ENCODE assay signal across 17 cellular contexts in genomic region chr14:105005929-105006830, GRCh38. TPM values are rescaled to one million over a fixed set of nuclear protein-coding genes. Genes with fewer than 3 reads are reported as not detected.
DNase-seq lines count a peak whose midpoint lies in the region; ATAC-seq, FAIRE-seq and TF ChIP-seq lines count a peak whose summit lies in the region.
"Had no signal": no experiment of that assay in that cellular context is flagged by ENCODE, and none has a peak within 500 bp of the region (broad histone marks: within the 10 kb centered on the region; RNA-seq: fewer than 3 reads in every experiment).

No MANE protein-coding gene starts in this region.

- TF ChIP-seq EP300 in K562 (IDR thresholded peaks at IDR 0.05; ENCODE audit: low read length) = no peak

- intact Hi-C loops in K562 (cut with micrococcal nuclease) = no loop called here

- TF ChIP-seq CTCF in GM23338 (conservative IDR thresholded peaks at IDR 0.05; ENCODE audit: low read depth in 2 of 2) (no peak), K562 (IDR thresholded peaks at IDR 0.05 in 2 of 3, conservative IDR thresholded peaks at IDR 0.05 in 1 of 3; ENCODE audit: insufficient read depth in 2 of 3, low read depth in 1 of 3, low read length in 3 of 3) (no peak), osteocyte (IDR thresholded peaks at IDR 0.05) (no peak)

- H3F3A ChIP-seq in GM23338 (replicated peaks; ENCODE audit: low read depth) = no peaks in the 10 kb centered on the region

- H3K9me2 ChIP-seq in GM23338 (ENCODE audit: insufficient read depth) = no peaks in the 10 kb centered on the region

- ATAC-seq in GM23338 (peak; percentile 13), K562 (peak; percentile 55), GM19328 (IDR thresholded peaks at IDR 0.05; ENCODE audit: unreplicated experiment) (no peak), HG03108 (IDR thresholded peaks at IDR 0.05; ENCODE audit: unreplicated experiment) (no peak)

- H3K36me3 Mint-ChIP-seq in GM23338 (ENCODE audit: low read depth) (peaks cover 29% of the 10 kb centered on the region), osteocyte (ENCODE audit: unreplicated experiment) (peaks cover 6% of the 10 kb centered on the region)

- H3K27me3 Mint-ChIP-seq in GM23338 (ENCODE audit: insufficient read depth, low read depth, poor library complexity) (peaks cover 10% of the 10 kb centered on the region), osteocyte (ENCODE audit: unreplicated experiment) (no peaks in the 10 kb centered on the region)

- TF ChIP-seq POLR2A in K562 (conservative IDR thresholded peaks at IDR 0.05) = no peak; the same call in 1 of the 2 replicates

- CTCF ChIA-PET in K562 (lab: Yijun Ruan, JAX; ENCODE audit: low intra/inter-chr PET ratio) = interaction anchor here (0.6 kb wide), 1 partner anchor 40 kb away, joined by 4 read pairs; no protein-coding TSS in a partner anchor

- BruUV-seq in K562 (replicated peaks; lab: Mats Ljungman, UMichigan) = no TSS peak

- peaks cover 17% of the 10 kb centered on the region for H4K20me1 ChIP-seq in GM23338 (replicated peaks; ENCODE audit: insufficient read depth)
- H4K20me1 ChIP-seq in K562 (replicated peaks; ENCODE audit: control insufficient read depth, insufficient read depth, low read length) = 0 out of 2 replicates have a peak, but pooled peaks cover 3% of the 10 kb centered on the region

- DNase-seq in D341Med (ENCODE audit: low spot score) (peak; percentile 35), GM23338 (ENCODE audit: low spot score) (no peak), K562 (ENCODE audit: extremely low read depth in 1 of 4, low spot score in 3 of 4) (no peak), osteocyte (ENCODE audit: extremely low spot score, unreplicated experiment) (no peak), NCI-H2171 (lab: John Stamatoyannopoulos, UW) (no peak)
- DNase-seq: activated CD8-positive, alpha-beta memory T cell treated with anti-CD3 and anti-CD28 coated beads, Interleukin-2, amount 50 U/mL, for 4 hours; activated gamma-delta T cell; AML-193; effector memory CD4-positive, alpha-beta T cell; HCEC 1CT; NCI-H774; Peyer's patch; retina had no signal

- H3K4me3 Mint-ChIP-seq in GM23338 (no peak overlapping the region), osteocyte (ENCODE audit: unreplicated experiment) (no peak overlapping the region)

- H3K36me3 ChIP-seq in GM23338 (ENCODE audit: insufficient read depth) = peaks cover 13% of the 10 kb centered on the region
- H3K36me3 ChIP-seq in K562 (ENCODE audit: control insufficient read depth, insufficient read depth, low read length) = peaks cover 38% of the 10 kb centered on the region; the same call in 2 of the 3 replicates

- H3K4me2 ChIP-seq in GM23338 (no peak overlapping the region), K562 (ENCODE audit: insufficient read depth, low read length) (no peak overlapping the region)

- H3K9me1 ChIP-seq in K562 (ENCODE audit: control insufficient read depth, insufficient read depth, low read length) = no peaks in the 10 kb centered on the region

- H2AFZ ChIP-seq in GM23338 = no peak overlapping the region
- H2AFZ ChIP-seq in K562 (ENCODE audit: low read depth, low read length) = no peak overlapping the region

- POLR2A ChIA-PET in K562 (lab: Yijun Ruan, JAX) = interaction anchor here (0.6 to 4.4 kb wide), 7 partner anchors 7 to 370 kb away, joined by 3 to 28 read pairs (median 9); partner anchors contain the start of gene CDCA4

- H3K4me1 Mint-ChIP-seq in GM23338 = no peaks in the 10 kb centered on the region
- H3K4me1 Mint-ChIP-seq in osteocyte (ENCODE audit: unreplicated experiment) = no peaks in the 10 kb centered on the region

- no peaks in the 10 kb centered on the region for H3K27me3 ChIP-seq in GM23338 (ENCODE audit: insufficient read depth)
- H3K27me3 ChIP-seq in K562 (ENCODE audit: control insufficient read depth in 2 of 2, insufficient read depth in 2 of 2, low read length in 2 of 2) = no peaks in the 10 kb centered on the region
- H3K27me3 ChIP-seq: ascending aorta, Peyer's patch had no signal

- H3K9me3 Mint-ChIP-seq in GM23338 (no peaks in the 10 kb centered on the region), osteocyte (ENCODE audit: unreplicated experiment) (no peaks in the 10 kb centered on the region)

- H3K27ac ChIP-seq in GM23338 (ENCODE audit: low read depth) (no peak overlapping the region), K562 (ENCODE audit: extremely low read depth, low read depth, low read length) (no peak overlapping the region)
- H3K27ac ChIP-seq: ascending aorta, HL-60, Peyer's patch had no signal

- H3K4me3 ChIP-seq in GM23338 (no peak overlapping the region), K562 (no peak overlapping the region)
- H3K4me3 ChIP-seq: ascending aorta, Peyer's patch had no signal

- H3K27ac Mint-ChIP-seq in GM23338 (peak overlapping the region; percentile 70; the same call in 1 of the 2 replicates), osteocyte (ENCODE audit: unreplicated experiment) (peak overlapping the region; percentile 28)

- TF ChIP-seq RAD21 in K562 (CRISPR knock-in tag; conservative IDR thresholded peaks at IDR 0.05 in 1 of 2, IDR thresholded peaks at IDR 0.05 in 1 of 2) = no peak

- WGBS in K562 (ENCODE audit: insufficient coverage, low coverage, missing lambda C conversion rate) = 87% methylated on average over 18 of the region's 21 CpGs

- H3K79me2 ChIP-seq in GM23338 (replicated peaks; ENCODE audit: insufficient read depth) (peaks cover 27% of the 10 kb centered on the region), K562 (ENCODE audit: control insufficient read depth, insufficient read depth, low read length) (peaks cover 21% of the 10 kb centered on the region)

- H3K9ac ChIP-seq in K562 (ENCODE audit: insufficient read depth in 1 of 2, low read depth in 2 of 2, low read length in 2 of 2) = peak overlapping the region in 1 of 2 experiments; percentile 45; a peak in 1 of 4 replicates

- no peak for FAIRE-seq in K562 (lab: Jason Lieb, UNC)

- no peaks in the 10 kb centered on the region for H3K9me3 ChIP-seq in K562 (replicated peaks; ENCODE audit: control insufficient read depth, insufficient read depth, low read depth, low read length)
- H3K9me3 ChIP-seq: ascending aorta, Peyer's patch had no signal

- H3K4me1 ChIP-seq in GM23338 (ENCODE audit: insufficient read depth) (no peaks in the 10 kb centered on the region), K562 (replicated peaks in 1 of 2; ENCODE audit: control insufficient read depth in 2 of 2, insufficient read depth in 2 of 2, low read length in 2 of 2) (peaks cover 0 to 20% of the 10 kb centered on the region in 2 experiments; a peak in 2 of 5 replicates)
- H3K4me1 ChIP-seq: ascending aorta, Peyer's patch had no signal

- in situ Hi-C loops in K562 (cut with MboI) = no loop called here

RNA-seq across cellular contexts. Expression of gene CDCA4, which starts 14.7 kb away (rescaled TPM):
- 62.4 and 70.7 TPM in 2 replicates for total RNA-seq in GM23338 (2014; rRNA removed; shearing (Covaris generic))
- polyA plus RNA-seq in GM23338 (2016; fragmentation: Nextera tagmentation; extraction: Ambion mirVana) (32.6 and 37.1 TPM in 2 replicates), K562 (2011; rRNA removed) (25.1 and 34.5 TPM in 2 replicates), K562 (2014; fragmentation: Illumina TruSeq; extraction: Trizol) (16.7 and 27.1 TPM in 2 replicates), K562 (2014; fragmentation: Nextera tagmentation; extraction: Ambion mirVana) (10 to 100 TPM in 1 of 2 experiments, 1 to 10 TPM in 1; 6.6 to 10.3 TPM), K562 (2014; rRNA removed) (36.9 and 43.3 TPM in 2 replicates)
- total RNA-seq in K562 (2011; cell fraction: chromatin; rRNA removed; ENCODE audit: low replicate concordance) = 13.4 and 22.4 TPM in 2 replicates
- 17.5 TPM in 2 replicates for total RNA-seq in K562 (2011; cell fraction: nucleolus; rRNA removed)
- total RNA-seq in K562 (2011; cell fraction: nucleoplasm; rRNA removed) = 18.6 and 23.1 TPM in 2 replicates
- total RNA-seq in K562 (2014; rRNA removed) (33.9 and 41.3 TPM in 2 replicates), K562 (2014; rRNA removed; fragmentation: Illumina TruSeq; extraction: Trizol) (15.8 and 17.3 TPM in 2 replicates), K562 (2015; rRNA removed; fragmentation: Illumina TruSeq; extraction: Trizol) (23.0 and 23.9 TPM in 2 replicates), K562 (2021) (43.3 and 44.2 TPM in 2 replicates), osteocyte (14.6 and 17.4 TPM in 2 replicates)
- polyA plus RNA-seq in K562 (2011; cell fraction: cytosol; rRNA removed) = 33.5 and 50.8 TPM in 2 replicates
- polyA plus RNA-seq in K562 (2011; cell fraction: nucleus; rRNA removed) = 14.4 and 19.3 TPM in 2 replicates
- 32.1 and 37.8 TPM in 2 replicates for polyA plus RNA-seq in K562 (2012)
- 17.1 and 17.8 TPM in 2 replicates for polyA minus RNA-seq in K562 (2011; rRNA and poly(A)+ RNA removed)
- polyA minus RNA-seq in K562 (2011; cell fraction: cytosol; rRNA and poly(A)+ RNA removed) = 17.8 and 25.3 TPM in 2 replicates
- polyA minus RNA-seq in K562 (2011; cell fraction: nucleus; rRNA and poly(A)+ RNA removed) = 5.7 and 7.2 TPM in 2 replicates

RNA-seq across cellular contexts. Expression of gene CLBA1, which starts 20.6 kb away (rescaled TPM):
- total RNA-seq in GM23338 (2014; rRNA removed; shearing (Covaris generic)) = 1.8 and 4.9 TPM in 2 replicates
- polyA plus RNA-seq in GM23338 (2016; fragmentation: Nextera tagmentation; extraction: Ambion mirVana) (1.6 and 1.7 TPM in 2 replicates), K562 (2011; rRNA removed) (2.5 and 2.6 TPM in 2 replicates), K562 (2014; fragmentation: Illumina TruSeq; extraction: Trizol) (3.2 TPM in 2 replicates), K562 (2014; fragmentation: Nextera tagmentation; extraction: Ambion mirVana) (under 1 TPM; 0.04 to 0.25 TPM), K562 (2014; rRNA removed) (2.2 and 2.7 TPM in 2 replicates)
- 4.9 and 7.5 TPM in 2 replicates for total RNA-seq in K562 (2011; cell fraction: chromatin; rRNA removed; ENCODE audit: low replicate concordance)
- 4.7 and 5.3 TPM in 2 replicates for total RNA-seq in K562 (2011; cell fraction: nucleolus; rRNA removed)
- total RNA-seq in K562 (2011; cell fraction: nucleoplasm; rRNA removed) = 3.8 and 4.7 TPM in 2 replicates
- total RNA-seq in K562 (2014; rRNA removed) (3.2 and 4.0 TPM in 2 replicates), K562 (2014; rRNA removed; fragmentation: Illumina TruSeq; extraction: Trizol) (1.4 and 1.8 TPM in 2 replicates), K562 (2015; rRNA removed; fragmentation: Illumina TruSeq; extraction: Trizol) (2.1 and 2.2 TPM in 2 replicates), K562 (2021) (3.9 and 4.4 TPM in 2 replicates), osteocyte (7.5 and 7.7 TPM in 2 replicates)
- 1.8 and 3.1 TPM in 2 replicates for polyA plus RNA-seq in K562 (2011; cell fraction: cytosol; rRNA removed)
- 5.7 and 10.6 TPM in 2 replicates for polyA plus RNA-seq in K562 (2011; cell fraction: nucleus; rRNA removed)
- polyA plus RNA-seq in K562 (2012) = 3.0 and 3.1 TPM in 2 replicates
- polyA minus RNA-seq in K562 (2011; rRNA and poly(A)+ RNA removed) = 1.4 and 1.9 TPM in 2 replicates
- polyA minus RNA-seq in K562 (2011; cell fraction: cytosol; rRNA and poly(A)+ RNA removed) = 1.4 and 2.5 TPM in 2 replicates
- 2.7 and 3.2 TPM in 2 replicates for polyA minus RNA-seq in K562 (2011; cell fraction: nucleus; rRNA and poly(A)+ RNA removed)

RNA-seq across cellular contexts. Expression of gene AHNAK2, which starts 28.0 kb away (rescaled TPM):
- total RNA-seq in GM23338 (2014; rRNA removed; shearing (Covaris generic)) = 2.6 TPM in 2 replicates
- polyA plus RNA-seq in GM23338 (2016; fragmentation: Nextera tagmentation; extraction: Ambion mirVana) = 1.1 and 1.6 TPM in 2 replicates
- total RNA-seq in K562 (2011; cell fraction: chromatin; rRNA removed; ENCODE audit: low replicate concordance) = 0.18 and 0.46 TPM in 2 replicates
- total RNA-seq in K562 (2011; cell fraction: nucleolus; rRNA removed) = 0.13 and 0.17 TPM in 2 replicates
- total RNA-seq in K562 (2011; cell fraction: nucleoplasm; rRNA removed) = 0.07 and 0.31 TPM in 2 replicates
- 0.04 TPM in 1 of 2 replicates, not detected in the other for total RNA-seq in K562 (2014; rRNA removed)
- not detected in 2 replicates for total RNA-seq in K562 (2014; rRNA removed; fragmentation: Illumina TruSeq; extraction: Trizol)
- 0.04 TPM in 2 replicates for total RNA-seq in K562 (2015; rRNA removed; fragmentation: Illumina TruSeq; extraction: Trizol)
- 0.09 and 0.18 TPM in 2 replicates for total RNA-seq in K562 (2021)
- polyA plus RNA-seq in K562 (2011; rRNA removed) = 0.04 TPM in 1 of 2 replicates, not detected in the other
- under 0.01 and 0.03 TPM in 2 replicates for polyA plus RNA-seq in K562 (2011; cell fraction: cytosol; rRNA removed)
- polyA plus RNA-seq in K562 (2011; cell fraction: nucleus; rRNA removed) = 0.14 and 0.22 TPM in 2 replicates
- 0.03 and 0.22 TPM in 2 replicates for polyA plus RNA-seq in K562 (2012)
- 0.03 TPM in 1 of 2 replicates, not detected in the other for polyA plus RNA-seq in K562 (2014; fragmentation: Illumina TruSeq; extraction: Trizol)
- not detected for polyA plus RNA-seq in K562 (2014; fragmentation: Nextera tagmentation; extraction: Ambion mirVana)
- under 0.01 and 0.04 TPM in 2 replicates for polyA plus RNA-seq in K562 (2014; rRNA removed)
- 0.04 and 0.51 TPM in 2 replicates for polyA minus RNA-seq in K562 (2011; rRNA and poly(A)+ RNA removed)
- 0.10 and 0.27 TPM in 2 replicates for polyA minus RNA-seq in K562 (2011; cell fraction: cytosol; rRNA and poly(A)+ RNA removed)
- polyA minus RNA-seq in K562 (2011; cell fraction: nucleus; rRNA and poly(A)+ RNA removed) = 0.13 and 0.22 TPM in 2 replicates
- total RNA-seq in osteocyte = 145 and 183 TPM in 2 replicates

RNA-seq across cellular contexts. Expression of gene GPR132, which starts 59.0 kb away (rescaled TPM):
- total RNA-seq in GM23338 (2014; rRNA removed; shearing (Covaris generic)) = 0.14 TPM in 1 of 2 replicates, not detected in the other
- 0.09 TPM in 1 of 2 replicates, not detected in the other for polyA plus RNA-seq in GM23338 (2016; fragmentation: Nextera tagmentation; extraction: Ambion mirVana)
- total RNA-seq in K562 (2011; cell fraction: chromatin; rRNA removed; ENCODE audit: low replicate concordance) = 0.23 and 0.51 TPM in 2 replicates
- 0.26 and 0.50 TPM in 2 replicates for total RNA-seq in K562 (2011; cell fraction: nucleolus; rRNA removed)
- 0.23 and 0.44 TPM in 2 replicates for total RNA-seq in K562 (2011; cell fraction: nucleoplasm; rRNA removed)
- 0.49 and 0.50 TPM in 2 replicates for total RNA-seq in K562 (2014; rRNA removed)
- 0.19 and 0.25 TPM in 2 replicates for total RNA-seq in K562 (2014; rRNA removed; fragmentation: Illumina TruSeq; extraction: Trizol)
- total RNA-seq in K562 (2015; rRNA removed; fragmentation: Illumina TruSeq; extraction: Trizol) = 0.98 and 1.0 TPM in 2 replicates
- 0.49 and 1.1 TPM in 2 replicates for total RNA-seq in K562 (2021)
- polyA plus RNA-seq in K562 (2011; rRNA removed) = 0.01 and 0.22 TPM in 2 replicates
- 0.34 and 1.1 TPM in 2 replicates for polyA plus RNA-seq in K562 (2011; cell fraction: cytosol; rRNA removed)
- polyA plus RNA-seq in K562 (2011; cell fraction: nucleus; rRNA removed) = 0.27 and 0.41 TPM in 2 replicates
- 0.59 and 3.2 TPM in 2 replicates for polyA plus RNA-seq in K562 (2012)
- polyA plus RNA-seq in K562 (2014; fragmentation: Illumina TruSeq; extraction: Trizol) = 0.22 and 0.24 TPM in 2 replicates
- polyA plus RNA-seq in K562 (2014; fragmentation: Nextera tagmentation; extraction: Ambion mirVana) = under 1 TPM in 1 of 2 experiments, not detected in 1; 0.01 TPM
- polyA plus RNA-seq in K562 (2014; rRNA removed) = 0.23 and 0.46 TPM in 2 replicates
- polyA minus RNA-seq in K562 (2011; rRNA and poly(A)+ RNA removed) = 0.06 TPM in 1 of 2 replicates, not detected in the other
- not detected in 2 replicates for polyA minus RNA-seq in K562 (2011; cell fraction: cytosol; rRNA and poly(A)+ RNA removed)
- 0.13 and 0.33 TPM in 2 replicates for polyA minus RNA-seq in K562 (2011; cell fraction: nucleus; rRNA and poly(A)+ RNA removed)
- total RNA-seq in osteocyte = 0.16 and 0.24 TPM in 2 replicates
- total RNA-seq: ascending aorta had no signal

Comparison
In these comparisons a context has a peak if more than half of its experiments do, and no peak if none do; other contexts are left out.
1. ATAC-seq: peak in GM23338 (single experiment) and K562 (single experiment); none in GM19328 (single experiment) and HG03108 (single experiment).
2. RNA of gene AHNAK2, which starts 28.0 kb away (total RNA-seq): 145 to 183 TPM in osteocyte; 2.6 TPM in GM23338 and 0.04 to 0.46 TPM in K562; every median in the first group is over 10 times any median in the second.